In the genomic region with DNA sequence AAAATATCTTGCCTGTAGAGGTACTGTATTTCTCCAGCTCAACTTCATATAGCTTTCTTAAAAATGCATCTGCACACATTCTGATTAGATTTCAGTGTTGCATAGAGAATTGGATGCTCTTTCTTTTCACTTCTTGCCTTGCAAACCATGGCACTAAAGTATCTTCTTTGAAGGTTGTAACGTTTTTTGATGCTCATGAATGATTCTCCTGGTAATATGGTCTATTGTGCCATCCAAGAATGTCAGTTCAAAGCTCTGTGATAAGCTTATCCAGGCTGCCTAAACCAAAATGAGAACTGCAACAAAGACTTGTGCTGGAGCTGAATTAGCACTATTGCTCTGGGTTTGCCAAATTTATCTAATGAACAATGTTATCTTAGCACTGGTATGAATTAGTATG, we compare ENCODE assay signal across 19 cellular contexts. TPM values are rescaled to one million over a fixed set of nuclear protein-coding genes. Genes with fewer than 3 reads are reported as not detected.
DNase-seq lines count a peak whose midpoint lies in the region; ATAC-seq, FAIRE-seq and TF ChIP-seq lines count a peak whose summit lies in the region.
"Had no signal": no experiment of that assay in that cellular context is flagged by ENCODE, and none has a peak within 500 bp of the region (broad histone marks: within the 10 kb centered on the region; RNA-seq: fewer than 3 reads in every experiment).

No MANE protein-coding gene starts in this region.

- TF ChIP-seq POLR2A in vagina (IDR thresholded peaks at IDR 0.05) (no peak), suprapubic skin (IDR thresholded peaks at IDR 0.05) (no peak), prostate gland (IDR thresholded peaks at IDR 0.05) (no peak)

- TF ChIP-seq CTCF in vagina (IDR thresholded peaks at IDR 0.05) (no peak), suprapubic skin (IDR thresholded peaks at IDR 0.05) (no peak), prostate gland (IDR thresholded peaks at IDR 0.05) (no peak), pancreas (IDR thresholded peaks at IDR 0.05) (no peak)

- H3K9ac ChIP-seq in endocrine pancreas (ENCODE audit: control insufficient read depth, insufficient read depth, low read length), result no peak overlapping the region
- H3K9ac ChIP-seq: KMS-11 had no signal

- no peak for FAIRE-seq in pancreas (lab: Jason Lieb, UNC)

- peak overlapping the region; percentile 60 for H3K4me3 ChIP-seq in endocrine pancreas (ENCODE audit: control insufficient read depth, insufficient read depth, low read length)
- peak overlapping the region; percentile 40 for H3K4me3 ChIP-seq in mesodermal cell (ENCODE audit: extremely low read depth, insufficient read depth, low read length, poor library complexity, severe bottlenecking)
- no peak overlapping the region for H3K4me3 ChIP-seq in vagina
- no peak overlapping the region for H3K4me3 ChIP-seq in suprapubic skin
- no peak overlapping the region for H3K4me3 ChIP-seq in prostate gland
- no peak overlapping the region for H3K4me3 ChIP-seq in pancreas
- H3K4me3 ChIP-seq: SJCRH30 had no signal

- no peak for TF ChIP-seq EP300 in suprapubic skin (IDR thresholded peaks at IDR 0.05)

- no peaks in the 10 kb centered on the region for H3K4me1 ChIP-seq in endocrine pancreas (ENCODE audit: control insufficient read depth, insufficient read depth, low read length)
- peaks cover 33% of the 10 kb centered on the region for H3K4me1 ChIP-seq in mesodermal cell (ENCODE audit: control insufficient read depth, insufficient read depth, low read length, poor library complexity, severe bottlenecking)
- peaks cover 26% of the 10 kb centered on the region for H3K4me1 ChIP-seq in vagina
- peaks cover 13% of the 10 kb centered on the region for H3K4me1 ChIP-seq in suprapubic skin
- H3K4me1 ChIP-seq in prostate gland (replicated peaks), result no peaks in the 10 kb centered on the region
- H3K4me1 ChIP-seq in pancreas, result peaks cover 0 to 7% (median 6%) of the 10 kb centered on the region in 3 donors

- H3K9me3 ChIP-seq in endocrine pancreas (ENCODE audit: control insufficient read depth, low read length) (no peaks in the 10 kb centered on the region), mesodermal cell (ENCODE audit: control insufficient read depth, low read length) (no peaks in the 10 kb centered on the region), vagina (no peaks in the 10 kb centered on the region), suprapubic skin (no peaks in the 10 kb centered on the region), prostate gland (no peaks in the 10 kb centered on the region), pancreas (no peaks in the 10 kb centered on the region)
- H3K9me3 ChIP-seq: SJCRH30 had no signal

- no peaks in the 10 kb centered on the region for H3K27me3 ChIP-seq in endocrine pancreas (ENCODE audit: control insufficient read depth, insufficient read depth, low read length)
- no peaks in the 10 kb centered on the region for H3K27me3 ChIP-seq in vagina
- H3K27me3 ChIP-seq in suprapubic skin, result peaks cover 18% of the 10 kb centered on the region
- H3K27me3 ChIP-seq in prostate gland (replicated peaks; ENCODE audit: insufficient read depth), result no peaks in the 10 kb centered on the region
- no peaks in the 10 kb centered on the region for H3K27me3 ChIP-seq in pancreas
- H3K27me3 ChIP-seq: SJCRH30 had no signal

- H3K36me3 ChIP-seq in endocrine pancreas (ENCODE audit: control insufficient read depth, insufficient read depth, low read length), result peaks cover 3% of the 10 kb centered on the region
- no peaks in the 10 kb centered on the region for H3K36me3 ChIP-seq in mesodermal cell (ENCODE audit: control insufficient read depth, insufficient read depth, low read length)
- H3K36me3 ChIP-seq in vagina, result no peaks in the 10 kb centered on the region
- no peaks in the 10 kb centered on the region for H3K36me3 ChIP-seq in suprapubic skin
- H3K36me3 ChIP-seq in prostate gland, result no peaks in the 10 kb centered on the region
- no peaks in the 10 kb centered on the region for H3K36me3 ChIP-seq in pancreas
- H3K36me3 ChIP-seq: SJCRH30 had no signal

- ATAC-seq in pancreas, result no peak
- ATAC-seq: left lobe of liver had no signal

- H3K27ac ChIP-seq in mesodermal cell (ENCODE audit: low read depth, low read length, severe bottlenecking) (no peak overlapping the region), vagina (peak overlapping the region; percentile 87), suprapubic skin (no peak overlapping the region), prostate gland (no peak overlapping the region), pancreas (no peak overlapping the region)
- H3K27ac ChIP-seq: KMS-11, SJCRH30 had no signal

- 57% methylated on average over 1 of the region's 1 CpG; no CpG with 5 or more reads in 1 of the 2 experiments for WGBS in mesodermal cell (ENCODE audit: insufficient coverage in 2 of 2), 2 experiments
- WGBS in suprapubic skin, result 37% methylated on average over 1 of the region's 1 CpG
- 39% methylated on average over 1 of the region's 1 CpG for WGBS in prostate gland
- WGBS in pancreas, 2 donors, result 50 to 54% methylated on average over 1 of the region's 1 CpG

- peak; percentile 43 for DNase-seq in NCI-H82 (lab: John Stamatoyannopoulos, UW)
- no peak for DNase-seq in NCI-H82 treated with DMSO at 0.1 percent for 48 hours (lab: John Stamatoyannopoulos, UW; ENCODE audit: unreplicated experiment)
- DNase-seq in vagina (ENCODE audit: extremely low spot score in 2 of 2), result no peak
- no peak for DNase-seq in suprapubic skin (ENCODE audit: low spot score in 2 of 2)
- DNase-seq in prostate gland (ENCODE audit: low spot score), result no peak
- no peak for DNase-seq in pancreas
- DNase-seq: 8988T; activated CD4-positive, alpha-beta T cell treated with anti-CD3 and anti-CD28 coated beads, Interleukin-2, amount 50 U/mL, for 1 hour; activated T-cell treated with anti-CD3 and anti-CD28 coated beads for 4 hours; CD4-positive, alpha-beta memory T cell; erythroblast; hippocampal formation; NCI-H1417 treated with DMSO at 0.1 percent for 48 hours; SJCRH30 had no signal

- intact Hi-C loops in vagina (cut with DNase I), result no loop called here
- intact Hi-C loops in prostate gland (cut with DNase I), result no loop called here
- intact Hi-C loops in pancreas (cut with DNase I), result no loop called here

RNA-seq across cellular contexts. Expression of a gene that starts 1.9 kb away (rescaled TPM):
- 12.6 TPM for polyA plus RNA-seq in mesodermal cell (2013, experiment 1 of 2)
- polyA plus RNA-seq in mesodermal cell (2013, experiment 2 of 2), result 10.7 TPM
- total RNA-seq in vagina, result 14.0 TPM
- total RNA-seq in suprapubic skin, result 1 to 10 TPM in 1 of 4 donors, under 1 TPM in 3; 0.10 to 2.8 (median 0.66) TPM
- total RNA-seq in prostate gland, result 10 to 100 TPM in 1 of 2 donors, under 1 TPM in 1; 0.59 to 38.4 TPM
- 1 to 10 TPM in 3 of 6 donors, under 1 TPM in 3; 0.31 to 2.3 (median 1.1) TPM for total RNA-seq in pancreas
- 1 to 10 TPM in 1 of 2 donors, under 1 TPM in 1; 0.87 to 1.8 TPM for polyA plus RNA-seq in pancreas
- total RNA-seq: CD4-positive, alpha-beta memory T cell; Daoy had no signal
- polyA plus RNA-seq: CD4-positive, alpha-beta memory T cell had no signal

Comparison
In these comparisons a context has a peak if more than half of its experiments do, and no peak if none do; other contexts are left out.
1. H3K4me3 ChIP-seq: peak in endocrine pancreas (single experiment) and mesodermal cell (single experiment); none in vagina (0 of 2), suprapubic skin (single experiment), prostate gland (0 of 2) and pancreas (0 of 4).